Comparison of ENCODE assay signal across 2 cellular contexts in the genomic region with DNA sequence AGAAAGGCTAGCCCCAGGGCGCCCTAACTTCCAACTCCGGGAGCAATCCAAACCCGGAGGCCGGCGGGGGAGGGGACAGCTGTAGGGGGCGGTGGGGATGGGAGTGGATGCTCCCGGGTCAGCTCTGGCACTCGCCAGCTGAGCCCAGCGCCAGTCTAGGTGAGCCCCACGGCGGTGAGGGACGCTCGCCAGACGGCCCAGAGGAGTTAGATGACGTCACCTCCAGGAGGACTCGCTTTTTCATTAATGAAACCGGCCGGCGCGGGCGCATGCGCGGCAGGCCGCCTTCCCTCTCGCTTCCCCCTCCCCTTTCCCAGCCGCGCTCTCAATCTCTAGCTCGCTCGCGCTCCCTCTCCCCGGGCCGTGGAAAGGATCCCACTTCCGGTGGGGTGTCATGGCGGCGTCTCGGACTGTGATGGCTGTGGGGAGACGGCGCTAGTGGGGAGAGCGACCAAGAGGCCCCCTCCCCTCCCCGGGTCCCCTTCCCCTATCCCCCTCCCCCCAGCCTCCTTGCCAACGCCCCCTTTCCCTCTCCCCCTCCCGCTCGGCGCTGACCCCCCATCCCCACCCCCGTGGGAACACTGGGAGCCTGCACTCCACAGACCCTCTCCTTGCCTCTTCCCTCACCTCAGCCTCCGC.
TF ChIP-seq lines count a peak whose summit lies in the region.

A gene with protein sequence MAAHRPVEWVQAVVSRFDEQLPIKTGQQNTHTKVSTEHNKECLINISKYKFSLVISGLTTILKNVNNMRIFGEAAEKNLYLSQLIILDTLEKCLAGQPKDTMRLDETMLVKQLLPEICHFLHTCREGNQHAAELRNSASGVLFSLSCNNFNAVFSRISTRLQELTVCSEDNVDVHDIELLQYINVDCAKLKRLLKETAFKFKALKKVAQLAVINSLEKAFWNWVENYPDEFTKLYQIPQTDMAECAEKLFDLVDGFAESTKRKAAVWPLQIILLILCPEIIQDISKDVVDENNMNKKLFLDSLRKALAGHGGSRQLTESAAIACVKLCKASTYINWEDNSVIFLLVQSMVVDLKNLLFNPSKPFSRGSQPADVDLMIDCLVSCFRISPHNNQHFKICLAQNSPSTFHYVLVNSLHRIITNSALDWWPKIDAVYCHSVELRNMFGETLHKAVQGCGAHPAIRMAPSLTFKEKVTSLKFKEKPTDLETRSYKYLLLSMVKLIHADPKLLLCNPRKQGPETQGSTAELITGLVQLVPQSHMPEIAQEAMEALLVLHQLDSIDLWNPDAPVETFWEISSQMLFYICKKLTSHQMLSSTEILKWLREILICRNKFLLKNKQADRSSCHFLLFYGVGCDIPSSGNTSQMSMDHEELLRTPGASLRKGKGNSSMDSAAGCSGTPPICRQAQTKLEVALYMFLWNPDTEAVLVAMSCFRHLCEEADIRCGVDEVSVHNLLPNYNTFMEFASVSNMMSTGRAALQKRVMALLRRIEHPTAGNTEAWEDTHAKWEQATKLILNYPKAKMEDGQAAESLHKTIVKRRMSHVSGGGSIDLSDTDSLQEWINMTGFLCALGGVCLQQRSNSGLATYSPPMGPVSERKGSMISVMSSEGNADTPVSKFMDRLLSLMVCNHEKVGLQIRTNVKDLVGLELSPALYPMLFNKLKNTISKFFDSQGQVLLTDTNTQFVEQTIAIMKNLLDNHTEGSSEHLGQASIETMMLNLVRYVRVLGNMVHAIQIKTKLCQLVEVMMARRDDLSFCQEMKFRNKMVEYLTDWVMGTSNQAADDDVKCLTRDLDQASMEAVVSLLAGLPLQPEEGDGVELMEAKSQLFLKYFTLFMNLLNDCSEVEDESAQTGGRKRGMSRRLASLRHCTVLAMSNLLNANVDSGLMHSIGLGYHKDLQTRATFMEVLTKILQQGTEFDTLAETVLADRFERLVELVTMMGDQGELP (N-terminal part only) (plus strand): TSS at position 378 of the 639 bp plus-strand sequence. CDS start 333 bp downstream, outside the sequence.

TF ChIP-seq in IMR-90, 13 proteins besides CTCF, POLR2A, EP300 and RAD21:
- TF ChIP-seq, protein P1, sequence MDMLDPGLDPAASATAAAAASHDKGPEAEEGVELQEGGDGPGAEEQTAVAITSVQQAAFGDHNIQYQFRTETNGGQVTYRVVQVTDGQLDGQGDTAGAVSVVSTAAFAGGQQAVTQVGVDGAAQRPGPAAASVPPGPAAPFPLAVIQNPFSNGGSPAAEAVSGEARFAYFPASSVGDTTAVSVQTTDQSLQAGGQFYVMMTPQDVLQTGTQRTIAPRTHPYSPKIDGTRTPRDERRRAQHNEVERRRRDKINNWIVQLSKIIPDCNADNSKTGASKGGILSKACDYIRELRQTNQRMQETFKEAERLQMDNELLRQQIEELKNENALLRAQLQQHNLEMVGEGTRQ (IDR thresholded peaks at IDR 0.05; ENCODE audit: low read depth, low read length), result no peak
- TF ChIP-seq MAFK (IDR thresholded peaks at IDR 0.05; ENCODE audit: low read depth, low read length) (no peak), NFE2L2 (IDR thresholded peaks at IDR 0.05; ENCODE audit: low read depth, low read length) (no peak), CEBPB (IDR thresholded peaks at IDR 0.05; ENCODE audit: low read depth, low read length) (peak; percentile 17; the same call in 1 of the 2 replicates), CHD1 (IDR thresholded peaks at IDR 0.05; ENCODE audit: low read depth, low read length) (no peak), RCOR1 (IDR thresholded peaks at IDR 0.05; ENCODE audit: insufficient replicate concordance, low read length) (no peak), SMC3 (IDR thresholded peaks at IDR 0.05; ENCODE audit: low read depth, low read length) (no peak; the same call in 1 of the 2 replicates), MAZ (IDR thresholded peaks at IDR 0.05; ENCODE audit: borderline replicate concordance, low read depth, low read length) (peak; percentile 95), FOS (IDR thresholded peaks at IDR 0.05; ENCODE audit: low read depth, low read length) (peak; percentile 38; the same call in 1 of the 2 replicates), MXI1 (IDR thresholded peaks at IDR 0.05; ENCODE audit: borderline replicate concordance, low read depth, low read length) (no peak), BHLHE40 (IDR thresholded peaks at IDR 0.05; ENCODE audit: low read depth, low read length) (no peak; the same call in 1 of the 2 replicates), RFX5 (IDR thresholded peaks at IDR 0.05; ENCODE audit: low read depth, low read length) (no peak)
- TF ChIP-seq, protein P2, sequence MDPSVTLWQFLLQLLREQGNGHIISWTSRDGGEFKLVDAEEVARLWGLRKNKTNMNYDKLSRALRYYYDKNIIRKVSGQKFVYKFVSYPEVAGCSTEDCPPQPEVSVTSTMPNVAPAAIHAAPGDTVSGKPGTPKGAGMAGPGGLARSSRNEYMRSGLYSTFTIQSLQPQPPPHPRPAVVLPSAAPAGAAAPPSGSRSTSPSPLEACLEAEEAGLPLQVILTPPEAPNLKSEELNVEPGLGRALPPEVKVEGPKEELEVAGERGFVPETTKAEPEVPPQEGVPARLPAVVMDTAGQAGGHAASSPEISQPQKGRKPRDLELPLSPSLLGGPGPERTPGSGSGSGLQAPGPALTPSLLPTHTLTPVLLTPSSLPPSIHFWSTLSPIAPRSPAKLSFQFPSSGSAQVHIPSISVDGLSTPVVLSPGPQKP (IDR thresholded peaks at IDR 0.05; ENCODE audit: borderline replicate concordance, low read depth, low read length), result no peak

TF ChIP-seq in endothelial cell of umbilical vein, 7 proteins besides CTCF, POLR2A, EP300 and RAD21:
- TF ChIP-seq, protein P3, sequence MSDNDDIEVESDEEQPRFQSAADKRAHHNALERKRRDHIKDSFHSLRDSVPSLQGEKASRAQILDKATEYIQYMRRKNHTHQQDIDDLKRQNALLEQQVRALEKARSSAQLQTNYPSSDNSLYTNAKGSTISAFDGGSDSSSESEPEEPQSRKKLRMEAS (IDR thresholded peaks at IDR 0.05; ENCODE audit: insufficient read depth, insufficient read length), result no peak
- peak; percentile 89 for TF ChIP-seq JUN (IDR thresholded peaks at IDR 0.05; ENCODE audit: borderline replicate concordance, insufficient read depth, insufficient read length, low read depth)
- no peak for TF ChIP-seq EZH2 (IDR thresholded peaks at IDR 0.05; ENCODE audit: borderline replicate concordance, low read depth, low read length, severe bottlenecking)
- TF ChIP-seq MYC (IDR thresholded peaks at IDR 0.05; ENCODE audit: low read depth, low read length), result no peak
- TF ChIP-seq POLR2AphosphoS5 (IDR thresholded peaks at IDR 0.05; ENCODE audit: insufficient read depth, low read depth, low read length), result peak; percentile 24
- TF ChIP-seq GATA2 (IDR thresholded peaks at IDR 0.05; ENCODE audit: insufficient read depth, insufficient read length, low read depth, low read length), result no peak
- TF ChIP-seq FOS (IDR thresholded peaks at IDR 0.05; ENCODE audit: borderline replicate concordance, insufficient read depth, low read length), result peak; percentile 16
